ENCODE assay signal across 8 cellular contexts in the genomic region with DNA sequence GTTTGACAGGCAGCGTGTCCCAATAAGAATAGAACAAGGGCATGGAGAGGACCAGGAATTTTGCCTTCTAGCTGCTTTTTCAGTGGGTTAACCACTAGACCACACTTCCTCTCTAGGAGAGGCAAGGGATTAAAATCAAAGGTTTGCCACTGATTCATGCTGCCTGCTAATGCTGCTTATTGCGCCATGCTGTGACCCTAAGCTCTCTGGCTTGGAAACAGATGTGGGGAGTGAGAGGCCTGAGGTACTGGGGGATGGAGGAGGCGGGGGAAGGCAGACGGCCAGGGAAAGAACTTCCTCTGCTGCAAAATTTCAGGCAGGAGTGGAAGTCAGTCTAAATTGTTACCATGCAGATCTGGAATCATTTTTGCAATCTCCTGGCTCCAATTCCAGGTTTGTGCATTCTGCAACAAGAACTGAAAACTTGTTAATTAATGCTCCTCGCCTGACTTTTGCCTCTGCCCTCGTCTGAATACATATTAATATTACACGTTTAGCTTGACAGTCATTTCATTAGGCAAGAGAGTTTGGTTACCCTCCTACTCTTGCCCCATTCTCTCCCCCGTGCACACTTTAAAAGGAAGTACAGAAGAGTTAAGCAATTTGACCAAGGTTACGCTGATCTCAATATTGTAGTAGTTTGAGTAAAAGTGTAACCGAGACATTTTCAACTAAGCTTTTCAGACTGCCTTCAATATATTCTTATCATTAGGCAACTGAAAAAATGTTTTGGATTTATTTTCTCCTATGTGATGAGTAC.
A peak's percentile ranks its signal among the peaks of the same experiment; 100 is the strongest.
DNase-seq lines count a peak whose midpoint lies in the region; ATAC-seq and TF ChIP-seq lines count a peak whose summit lies in the region.

No MANE protein-coding gene starts in this region.

- POLR2A ChIA-PET in HEK293T (lab: Yijun Ruan, JAX), result no interaction called here

- DNase-seq in GM04504 (ENCODE audit: low read depth) (peak; percentile 96), SIG-M5 treated with dmso at 0.1 percent for 504 hours (lab: John Stamatoyannopoulos, UW; ENCODE audit: unreplicated experiment) (peak; percentile 84), fibroblast of pulmonary artery (ENCODE audit: low read depth) (peak; percentile 99), osteoblast (ENCODE audit: insufficient read length, low spot score, missing footprints) (peak; percentile 79), HEK293T (ENCODE audit: extremely low spot score) (no peak), NCI-H510A (lab: John Stamatoyannopoulos, UW) (no peak), SW 1271 (lab: John Stamatoyannopoulos, UW) (no peak)

- H3K9me3 ChIP-seq in osteoblast (ENCODE audit: low read depth, low read length), result no peaks in the 10 kb centered on the region

- CTCF ChIA-PET in HEK293T (lab: Yijun Ruan, JAX), result no interaction called here

- no peaks in the 10 kb centered on the region for H3K27me3 ChIP-seq in osteoblast (ENCODE audit: insufficient read depth, low read length)

- peaks cover 44% of the 10 kb centered on the region for H3K4me1 ChIP-seq in osteoblast (ENCODE audit: insufficient read depth, low read length)

- TF ChIP-seq CTCF in fibroblast of pulmonary artery (IDR thresholded peaks at IDR 0.05; ENCODE audit: low read length, missing control alignments) (no peak), osteoblast (IDR thresholded peaks at IDR 0.05; ENCODE audit: extremely low read depth, low read depth, low read length) (no peak)

- H4K20me1 ChIP-seq in osteoblast (ENCODE audit: insufficient read depth, low read length), result no peaks in the 10 kb centered on the region

- H3K79me2 ChIP-seq in osteoblast (ENCODE audit: insufficient read depth, low read length), result no peaks in the 10 kb centered on the region

- ATAC-seq in HG02870 (IDR thresholded peaks at IDR 0.05; ENCODE audit: unreplicated experiment), result peak; percentile 78

- H3K4me3 ChIP-seq in fibroblast of pulmonary artery (replicated peaks; ENCODE audit: low read depth, low read length) (peak overlapping the region; percentile 45), osteoblast (ENCODE audit: insufficient read depth, low read length) (peak overlapping the region; percentile 66)

- H3K4me2 ChIP-seq in osteoblast (ENCODE audit: insufficient read depth, low read length), result peak overlapping the region; percentile 88

- peak overlapping the region; percentile 90 for H3K27ac ChIP-seq in osteoblast (ENCODE audit: low read depth, low read length)

- H2AFZ ChIP-seq in osteoblast (ENCODE audit: low read length), result no peak overlapping the region

- no peaks in the 10 kb centered on the region for H3K36me3 ChIP-seq in osteoblast (ENCODE audit: insufficient read depth, low read length)

TF ChIP-seq in HEK293T, 16 proteins besides CTCF, POLR2A, EP300 and RAD21:
- no peak for TF ChIP-seq SUZ12 (IDR thresholded peaks at IDR 0.05)

Comparison
In these comparisons a context has a peak if more than half of its experiments do, and no peak if none do; other contexts are left out.
1. DNase-seq: peak in GM04504 (single experiment), SIG-M5 treated with dmso at 0.1 percent for 504 hours (single experiment), fibroblast of pulmonary artery (single experiment) and osteoblast (single experiment); none in HEK293T (single experiment), NCI-H510A (single experiment) and SW 1271 (0 of 2).